In the genomic region with DNA sequence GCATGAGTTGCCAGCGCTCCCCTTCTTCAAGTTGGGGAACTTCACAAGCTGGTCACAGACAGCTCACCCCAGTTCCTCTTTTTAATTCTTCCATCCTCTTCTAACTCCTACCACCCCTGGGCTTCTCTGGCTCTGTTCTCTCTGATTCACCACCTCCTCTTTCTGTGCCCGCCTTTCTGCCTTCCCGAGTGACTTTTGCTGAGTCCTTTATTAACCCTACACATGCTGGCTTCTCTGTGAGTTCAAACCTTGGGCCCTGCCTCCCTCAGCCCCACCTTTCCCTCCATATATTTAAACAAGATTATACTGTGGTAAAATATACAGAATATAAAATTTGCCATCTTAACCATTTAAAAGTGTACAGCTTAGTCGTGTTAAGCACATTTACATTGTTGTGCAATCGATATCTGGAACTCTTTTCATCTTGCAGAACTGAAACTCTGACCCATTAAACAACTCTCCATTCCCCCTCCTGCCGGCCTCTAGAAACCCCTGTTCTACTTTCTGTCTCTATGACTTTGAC, we compare ENCODE assay signal across 9 cellular contexts. TPM values are rescaled to one million over a fixed set of nuclear protein-coding genes. Genes with fewer than 3 reads are reported as not detected.
A peak's percentile ranks its signal among the peaks of the same experiment; 100 is the strongest.
DNase-seq lines count a peak whose midpoint lies in the region; ATAC-seq and TF ChIP-seq lines count a peak whose summit lies in the region.
"Had no signal": no experiment of that assay in that cellular context is flagged by ENCODE, and none has a peak within 500 bp of the region (broad histone marks: within the 10 kb centered on the region; RNA-seq: fewer than 3 reads in every experiment).

No MANE protein-coding gene starts in this region.

- peak; percentile 58 for ATAC-seq in HG03103 (IDR thresholded peaks at IDR 0.05; ENCODE audit: low read depth, unreplicated experiment)
- ATAC-seq in WTC11 = no peak
- ATAC-seq in activated CD8-positive, alpha-beta T cell treated with anti-CD3 and anti-CD28 coated beads, Interleukin-2, amount 10 ng/mL, durations not matched to agents 7 days and 5 days = no peak

- intact Hi-C loops in MCF 10A (cut with micrococcal nuclease) (no loop called here), breast epithelium (cut with DNase I; ENCODE audit: low total_unique reads) (no loop called here), prostate gland (cut with DNase I) (no loop called here)

- H3K9me3 Mint-ChIP-seq in MCF 10A (ENCODE audit: unreplicated experiment) (no peaks in the 10 kb centered on the region), WTC11 (peaks cover 7% of the 10 kb centered on the region; the same call in 1 of the 2 replicates)
- no peaks in the 10 kb centered on the region for H3K9me3 Mint-ChIP-seq in activated CD8-positive, alpha-beta T cell treated with anti-CD3 and anti-CD28 coated beads, Interleukin-2, amount 10 ng/mL, durations not matched to agents 7 days and 5 days (ENCODE audit: insufficient read depth)
- H3K9me3 Mint-ChIP-seq: IgD-negative memory B cell had no signal

- no peaks in the 10 kb centered on the region for H3K36me3 Mint-ChIP-seq in MCF 10A (ENCODE audit: insufficient read depth, unreplicated experiment)
- H3K36me3 Mint-ChIP-seq in WTC11 = peaks cover 11% of the 10 kb centered on the region; the same call in 1 of the 2 replicates
- H3K36me3 Mint-ChIP-seq in activated CD8-positive, alpha-beta T cell treated with anti-CD3 and anti-CD28 coated beads, Interleukin-2, amount 10 ng/mL, durations not matched to agents 7 days and 5 days (ENCODE audit: low read depth) = no peaks in the 10 kb centered on the region

- H3K4me3 ChIP-seq in breast epithelium = no peak overlapping the region
- no peak overlapping the region for H3K4me3 ChIP-seq in thymus (ENCODE audit: low read length)
- H3K4me3 ChIP-seq in prostate gland = no peak overlapping the region

- no peak overlapping the region for H3K4me3 Mint-ChIP-seq in MCF 10A (ENCODE audit: unreplicated experiment)
- H3K4me3 Mint-ChIP-seq in WTC11 = no peak overlapping the region
- no peak overlapping the region for H3K4me3 Mint-ChIP-seq in activated CD8-positive, alpha-beta T cell treated with anti-CD3 and anti-CD28 coated beads, Interleukin-2, amount 10 ng/mL, durations not matched to agents 7 days and 5 days
- H3K4me3 Mint-ChIP-seq: IgD-negative memory B cell had no signal

- peak overlapping the region; percentile 49 for H3K27ac Mint-ChIP-seq in MCF 10A (ENCODE audit: low read depth, unreplicated experiment)
- H3K27ac Mint-ChIP-seq in WTC11 = peak overlapping the region; percentile 31; the same call in 1 of the 2 replicates
- H3K27ac Mint-ChIP-seq in activated CD8-positive, alpha-beta T cell treated with anti-CD3 and anti-CD28 coated beads, Interleukin-2, amount 10 ng/mL, durations not matched to agents 7 days and 5 days = no peak overlapping the region

- H3K27me3 ChIP-seq in breast epithelium (no peaks in the 10 kb centered on the region), thymus (ENCODE audit: control insufficient read depth, insufficient read depth) (no peaks in the 10 kb centered on the region), prostate gland (replicated peaks; ENCODE audit: insufficient read depth) (no peaks in the 10 kb centered on the region)

- CTCF ChIA-PET in MCF 10A (lab: Yijun Ruan, JAX) (interaction anchor here (0.6 to 1.7 kb wide), 5 partner anchors 13 to 109 kb away, joined by 3 to 4 read pairs (median 3); no protein-coding TSS in a partner anchor), WTC11 (lab: Charles Lee) (no interaction called here)
- CTCF ChIA-PET in activated CD8-positive, alpha-beta T cell treated with anti-CD3 and anti-CD28 coated beads, Interleukin-2, amount 10 ng/mL, durations not matched to agents 7 days and 5 days (lab: Charles Lee) = no interaction called here

- POLR2A ChIA-PET in MCF 10A (lab: Yijun Ruan, JAX) = no interaction called here
- POLR2A ChIA-PET in WTC11 (lab: Charles Lee) = no interaction called here
- POLR2A ChIA-PET in activated CD8-positive, alpha-beta T cell treated with anti-CD3 and anti-CD28 coated beads, Interleukin-2, amount 10 ng/mL, durations not matched to agents 7 days and 5 days (lab: Charles Lee) = no interaction called here

- H3K36me3 ChIP-seq in breast epithelium (no peaks in the 10 kb centered on the region), thymus (ENCODE audit: control insufficient read depth, insufficient read depth) (no peaks in the 10 kb centered on the region), prostate gland (no peaks in the 10 kb centered on the region)

- peaks cover 7% of the 10 kb centered on the region for H3K4me1 Mint-ChIP-seq in MCF 10A (ENCODE audit: insufficient read depth, unreplicated experiment)
- 0 out of 2 replicates have a peak, but pooled peaks cover 2% of the 10 kb centered on the region for H3K4me1 Mint-ChIP-seq in WTC11
- peaks cover 10% of the 10 kb centered on the region for H3K4me1 Mint-ChIP-seq in activated CD8-positive, alpha-beta T cell treated with anti-CD3 and anti-CD28 coated beads, Interleukin-2, amount 10 ng/mL, durations not matched to agents 7 days and 5 days (ENCODE audit: low read depth)

- H3K27me3 Mint-ChIP-seq in MCF 10A (ENCODE audit: insufficient read depth, unreplicated experiment) (no peaks in the 10 kb centered on the region), WTC11 (ENCODE audit: low read depth) (no peaks in the 10 kb centered on the region)
- H3K27me3 Mint-ChIP-seq in activated CD8-positive, alpha-beta T cell treated with anti-CD3 and anti-CD28 coated beads, Interleukin-2, amount 10 ng/mL, durations not matched to agents 7 days and 5 days (ENCODE audit: low read depth) = no peaks in the 10 kb centered on the region
- H3K27me3 Mint-ChIP-seq: IgD-negative memory B cell had no signal

- H3K9me3 ChIP-seq in breast epithelium = no peaks in the 10 kb centered on the region
- H3K9me3 ChIP-seq in thymus (ENCODE audit: control insufficient read depth) = no peaks in the 10 kb centered on the region
- no peaks in the 10 kb centered on the region for H3K9me3 ChIP-seq in prostate gland

- BruUV-seq in MCF 10A (replicated peaks; lab: Mats Ljungman, UMichigan) = no TSS peak

- WGBS in thymus = 58% methylated on average over 6 of the region's 6 CpGs
- 60% methylated on average over 6 of the region's 6 CpGs for WGBS in prostate gland

- DNase-seq in MCF 10A (ENCODE audit: unreplicated experiment) (peak; percentile 5), breast epithelium (ENCODE audit: low spot score in 2 of 2) (no peak), WTC11 (ENCODE audit: low spot score) (no peak), prostate gland (ENCODE audit: low spot score) (no peak), DMS153 (lab: John Stamatoyannopoulos, UW) (no peak)
- DNase-seq in activated CD8-positive, alpha-beta T cell treated with anti-CD3 and anti-CD28 coated beads, Interleukin-2, amount 10 ng/mL, durations not matched to agents 7 days and 5 days = no peak

- TF ChIP-seq POLR2A in breast epithelium (IDR thresholded peaks at IDR 0.05) (no peak), prostate gland (IDR thresholded peaks at IDR 0.05) (no peak)

- TF ChIP-seq CTCF in MCF 10A (IDR thresholded peaks at IDR 0.05; ENCODE audit: unreplicated experiment) (no peak), breast epithelium (IDR thresholded peaks at IDR 0.05) (no peak), WTC11 (IDR thresholded peaks at IDR 0.05) (no peak), prostate gland (IDR thresholded peaks at IDR 0.05) (no peak)

- H3K4me1 ChIP-seq in breast epithelium = no peaks in the 10 kb centered on the region
- peaks cover 5% of the 10 kb centered on the region for H3K4me1 ChIP-seq in thymus (ENCODE audit: control insufficient read depth, insufficient read depth, low read length)
- H3K4me1 ChIP-seq in prostate gland (replicated peaks) = no peaks in the 10 kb centered on the region

- H3K27ac ChIP-seq in breast epithelium (no peak overlapping the region), thymus (ENCODE audit: low read depth) (peak overlapping the region; percentile 10), prostate gland (no peak overlapping the region)

TF ChIP-seq in WTC11, 78 proteins besides CTCF, POLR2A, EP300 and RAD21:
- TF ChIP-seq MYBL2 (CRISPR knock-in tag; IDR thresholded peaks at IDR 0.05) (no peak), GABPB1 (CRISPR knock-in tag; IDR thresholded peaks at IDR 0.05) (no peak), ZNF416 (CRISPR knock-in tag; IDR thresholded peaks at IDR 0.05) (no peak), KAT7 (CRISPR knock-in tag; IDR thresholded peaks at IDR 0.05; ENCODE audit: borderline replicate concordance) (no peak), TEAD1 (CRISPR knock-in tag; IDR thresholded peaks at IDR 0.05) (no peak), FOXK1 (CRISPR knock-in tag; IDR thresholded peaks at IDR 0.05) (no peak), TP53 (CRISPR knock-in tag; IDR thresholded peaks at IDR 0.05) (no peak), ZBTB21 (CRISPR knock-in tag; IDR thresholded peaks at IDR 0.05; ENCODE audit: borderline replicate concordance) (no peak)

RNA-seq across cellular contexts. Expression of a gene that starts 32.0 kb away (rescaled TPM):
- total RNA-seq in MCF 10A (2022) (not detected in 2 replicates), breast epithelium (under 1 TPM in 2 of 3 donors, not detected in 1; 0.16 to 0.66 TPM), WTC11 (2021) (0.07 TPM in 1 of 3 replicates, not detected in the others), prostate gland (under 1 TPM in 1 of 2 donors, not detected in 1; 0.80 TPM)
- 0.98 TPM for polyA plus RNA-seq in thymus
- total RNA-seq in activated CD8-positive, alpha-beta T cell treated with anti-CD3 and anti-CD28 coated beads, Interleukin-2, amount 10 ng/mL, durations not matched to agents 7 days and 5 days = not detected
- polyA plus RNA-seq: IgD-negative memory B cell had no signal
